In the genomic region with DNA sequence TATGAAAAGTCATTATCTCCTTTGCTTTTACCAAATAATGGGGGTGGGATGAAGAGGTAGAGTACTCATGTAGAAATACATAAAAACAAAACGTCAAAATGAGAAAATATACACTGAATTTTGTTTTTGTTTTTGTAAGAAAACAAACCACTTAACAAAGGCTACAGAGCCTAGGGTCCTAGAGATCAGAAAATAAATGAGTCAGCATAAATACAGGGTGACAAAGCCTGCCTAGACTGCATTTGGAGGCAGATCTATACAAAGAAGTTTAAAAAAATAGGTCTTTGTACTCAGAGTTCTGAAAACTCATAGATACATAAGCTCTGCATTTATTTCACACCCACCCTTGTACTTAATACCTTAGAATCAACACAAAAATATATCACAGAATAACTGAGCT, we compare ENCODE assay signal across 3 cellular contexts.
TF ChIP-seq lines count a peak whose summit lies in the region.

No MANE protein-coding gene starts in this region.

TF ChIP-seq in A549, 52 proteins besides CTCF, POLR2A, EP300 and RAD21:
- peak; percentile 73 for TF ChIP-seq MAFK (IDR thresholded peaks at IDR 0.05; ENCODE audit: partially characterized antibody)
- no peak for TF ChIP-seq ESRRA (IDR thresholded peaks at IDR 0.05; ENCODE audit: borderline replicate concordance, low read length)
- TF ChIP-seq RNF2 (IDR thresholded peaks at IDR 0.05; ENCODE audit: borderline replicate concordance, low read depth), result no peak
- no peak for TF ChIP-seq NFE2L2 (conservative IDR thresholded peaks at IDR 0.05; ENCODE audit: low read length)
- TF ChIP-seq ZNF302 (CRISPR knock-in tag; IDR thresholded peaks at IDR 0.05), result no peak
- no peak for TF ChIP-seq PBX3 (IDR thresholded peaks at IDR 0.05)

TF ChIP-seq in IMR-90, 13 proteins besides CTCF, POLR2A, EP300 and RAD21:
- TF ChIP-seq SMC3 (IDR thresholded peaks at IDR 0.05; ENCODE audit: low read depth, low read length), result no peak
- TF ChIP-seq MAFK (IDR thresholded peaks at IDR 0.05; ENCODE audit: low read depth, low read length), result peak; percentile 87
- no peak for TF ChIP-seq MAZ (IDR thresholded peaks at IDR 0.05; ENCODE audit: borderline replicate concordance, low read depth, low read length)

TF ChIP-seq in K562, 482 proteins besides CTCF, POLR2A, EP300 and RAD21:
- TF ChIP-seq PYGO2 (tag; IDR thresholded peaks at IDR 0.05) (no peak), NR4A1 (CRISPR knock-in tag; IDR thresholded peaks at IDR 0.05) (no peak), NR4A1 (tag; IDR thresholded peaks at IDR 0.05) (no peak), ARNT (IDR thresholded peaks at IDR 0.05) (no peak), EHMT2 (IDR thresholded peaks at IDR 0.05) (no peak), PKNOX1 (IDR thresholded peaks at IDR 0.05) (no peak), STAG1 (CRISPR knock-in tag; IDR thresholded peaks at IDR 0.05; ENCODE audit: borderline replicate concordance) (no peak), ZBTB7A (IDR thresholded peaks at IDR 0.05; ENCODE audit: borderline replicate concordance, control insufficient read depth, low read depth, low read length) (no peak), ZBTB1 (CRISPR knock-in tag; IDR thresholded peaks at IDR 0.05; ENCODE audit: borderline replicate concordance, low read depth) (no peak), ZNF316 (IDR thresholded peaks at IDR 0.05) (peak; percentile 93), MAFF (IDR thresholded peaks at IDR 0.05; ENCODE audit: low read length) (peak; percentile 86), C11orf30 (IDR thresholded peaks at IDR 0.05; ENCODE audit: low read depth) (peak; percentile 87), BACH1 (tag; IDR thresholded peaks at IDR 0.05) (no peak), ZNF785 (CRISPR knock-in tag; IDR thresholded peaks at IDR 0.05) (no peak), UBTF (IDR thresholded peaks at IDR 0.05; ENCODE audit: borderline replicate concordance in 1 of 2, low read depth in 2 of 2, low read length in 2 of 2) (no peak), PTBP1 (IDR thresholded peaks at IDR 0.05; ENCODE audit: low read depth, low read length) (no peak), MAFK (IDR thresholded peaks at IDR 0.05; ENCODE audit: low read length) (peak; percentile 86), SNIP1 (IDR thresholded peaks at IDR 0.05; ENCODE audit: low read depth) (no peak), NFIX (CRISPR knock-in tag; IDR thresholded peaks at IDR 0.05; ENCODE audit: low read depth) (no peak), ZNF12 (CRISPR knock-in tag; IDR thresholded peaks at IDR 0.05) (no peak), ZBTB2 (IDR thresholded peaks at IDR 0.05) (no peak), ZNF583 (CRISPR knock-in tag; IDR thresholded peaks at IDR 0.05) (no peak), MAFG (tag; conservative IDR thresholded peaks at IDR 0.05) (peak; percentile 81)
- TF ChIP-seq, protein P1, sequence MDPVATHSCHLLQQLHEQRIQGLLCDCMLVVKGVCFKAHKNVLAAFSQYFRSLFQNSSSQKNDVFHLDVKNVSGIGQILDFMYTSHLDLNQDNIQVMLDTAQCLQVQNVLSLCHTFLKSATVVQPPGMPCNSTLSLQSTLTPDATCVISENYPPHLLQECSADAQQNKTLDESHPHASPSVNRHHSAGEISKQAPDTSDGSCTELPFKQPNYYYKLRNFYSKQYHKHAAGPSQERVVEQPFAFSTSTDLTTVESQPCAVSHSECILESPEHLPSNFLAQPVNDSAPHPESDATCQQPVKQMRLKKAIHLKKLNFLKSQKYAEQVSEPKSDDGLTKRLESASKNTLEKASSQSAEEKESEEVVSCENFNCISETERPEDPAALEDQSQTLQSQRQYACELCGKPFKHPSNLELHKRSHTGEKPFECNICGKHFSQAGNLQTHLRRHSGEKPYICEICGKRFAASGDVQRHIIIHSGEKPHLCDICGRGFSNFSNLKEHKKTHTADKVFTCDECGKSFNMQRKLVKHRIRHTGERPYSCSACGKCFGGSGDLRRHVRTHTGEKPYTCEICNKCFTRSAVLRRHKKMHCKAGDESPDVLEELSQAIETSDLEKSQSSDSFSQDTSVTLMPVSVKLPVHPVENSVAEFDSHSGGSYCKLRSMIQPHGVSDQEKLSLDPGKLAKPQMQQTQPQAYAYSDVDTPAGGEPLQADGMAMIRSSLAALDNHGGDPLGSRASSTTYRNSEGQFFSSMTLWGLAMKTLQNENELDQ (CRISPR knock-in tag; IDR thresholded peaks at IDR 0.05; ENCODE audit: borderline replicate concordance), result no peak
- TF ChIP-seq, protein P2, sequence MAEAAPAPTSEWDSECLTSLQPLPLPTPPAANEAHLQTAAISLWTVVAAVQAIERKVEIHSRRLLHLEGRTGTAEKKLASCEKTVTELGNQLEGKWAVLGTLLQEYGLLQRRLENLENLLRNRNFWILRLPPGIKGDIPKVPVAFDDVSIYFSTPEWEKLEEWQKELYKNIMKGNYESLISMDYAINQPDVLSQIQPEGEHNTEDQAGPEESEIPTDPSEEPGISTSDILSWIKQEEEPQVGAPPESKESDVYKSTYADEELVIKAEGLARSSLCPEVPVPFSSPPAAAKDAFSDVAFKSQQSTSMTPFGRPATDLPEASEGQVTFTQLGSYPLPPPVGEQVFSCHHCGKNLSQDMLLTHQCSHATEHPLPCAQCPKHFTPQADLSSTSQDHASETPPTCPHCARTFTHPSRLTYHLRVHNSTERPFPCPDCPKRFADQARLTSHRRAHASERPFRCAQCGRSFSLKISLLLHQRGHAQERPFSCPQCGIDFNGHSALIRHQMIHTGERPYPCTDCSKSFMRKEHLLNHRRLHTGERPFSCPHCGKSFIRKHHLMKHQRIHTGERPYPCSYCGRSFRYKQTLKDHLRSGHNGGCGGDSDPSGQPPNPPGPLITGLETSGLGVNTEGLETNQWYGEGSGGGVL (CRISPR knock-in tag; IDR thresholded peaks at IDR 0.05), result no peak
- TF ChIP-seq, protein P3, sequence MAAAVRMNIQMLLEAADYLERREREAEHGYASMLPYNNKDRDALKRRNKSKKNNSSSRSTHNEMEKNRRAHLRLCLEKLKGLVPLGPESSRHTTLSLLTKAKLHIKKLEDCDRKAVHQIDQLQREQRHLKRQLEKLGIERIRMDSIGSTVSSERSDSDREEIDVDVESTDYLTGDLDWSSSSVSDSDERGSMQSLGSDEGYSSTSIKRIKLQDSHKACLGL (CRISPR knock-in tag; IDR thresholded peaks at IDR 0.05; ENCODE audit: borderline replicate concordance, poor library complexity, severe bottlenecking), result no peak
TF ChIP-seq in K562: peak in this region for 5.
